8 cellular contexts compared by ENCODE assay signal in the genomic region with DNA sequence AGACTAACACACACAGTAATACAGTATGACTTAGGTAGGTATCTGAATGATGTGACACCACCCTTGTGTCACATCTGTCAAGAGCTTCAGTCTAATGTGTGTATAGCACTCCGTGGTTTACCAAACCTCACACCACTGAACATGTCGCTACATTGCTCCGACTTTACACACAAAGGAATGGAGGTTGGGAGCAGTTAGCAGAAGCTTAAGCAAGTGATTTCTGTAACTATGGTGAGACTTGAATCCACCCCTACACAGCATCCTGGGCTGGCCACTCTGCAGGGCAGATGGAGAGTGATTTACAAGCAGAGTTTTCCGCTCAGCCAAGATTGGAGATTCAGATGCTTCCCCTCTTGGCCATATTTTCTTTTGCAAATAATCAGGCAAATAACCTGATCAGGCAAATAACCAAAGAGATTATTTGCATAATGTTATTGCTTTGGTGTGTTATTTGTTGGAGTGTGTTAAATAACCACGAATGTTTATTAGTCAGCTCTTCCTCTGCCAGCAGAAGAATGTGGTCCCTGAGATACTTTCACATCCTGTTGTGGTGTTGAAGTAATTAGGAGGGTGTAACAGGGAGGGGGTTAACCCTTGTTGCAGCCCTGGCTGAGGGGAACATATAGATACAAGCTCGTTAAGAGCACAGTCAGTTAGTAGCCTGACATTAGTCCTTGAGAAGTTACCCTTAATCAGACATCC.
A peak's percentile ranks its signal among the peaks of the same experiment; 100 is the strongest.
DNase-seq lines count a peak whose midpoint lies in the region; ATAC-seq lines count a peak whose summit lies in the region.

No MANE protein-coding gene starts in this region.

- DNase-seq in activated gamma-delta T cell treated with Interleukin-2 at 50 U/mL for 16 hours (peak; percentile 18), activated gamma-delta T cell (lab: John Stamatoyannopoulos, UW) (no peak), NCI-H1048 (lab: John Stamatoyannopoulos, UW) (peak; percentile 9), fibroblast of gingiva (ENCODE audit: low read depth) (peak; percentile 37), T-helper 9 cell (no peak), anterior cingulate cortex (lab: John Stamatoyannopoulos, UW) (no peak), 8988T (no peak)

- ATAC-seq in HG02610 (IDR thresholded peaks at IDR 0.05; ENCODE audit: unreplicated experiment), result peak; percentile 94

Comparison
In these comparisons a context has a peak if more than half of its experiments do, and no peak if none do; other contexts are left out.
1. DNase-seq: peak in activated gamma-delta T cell treated with Interleukin-2 at 50 U/mL for 16 hours (single experiment), NCI-H1048 (single experiment) and fibroblast of gingiva (single experiment); none in activated gamma-delta T cell (single experiment), T-helper 9 cell (single experiment), anterior cingulate cortex (0 of 58) and 8988T (single experiment).